ENCODE assay signal across 15 cellular contexts in genomic region chr15:98795980-98796379, GRCh38.
"Had no signal": no experiment of that assay in that cellular context is flagged by ENCODE, and none has a peak within 500 bp of the region (broad histone marks: within the 10 kb centered on the region; RNA-seq: fewer than 3 reads in every experiment).

No MANE protein-coding gene starts in this region.

- H3K36me3 ChIP-seq: neutrophil, right atrium auricular region, thoracic aorta had no signal

- H3K9me3 ChIP-seq: neutrophil, right atrium auricular region, thoracic aorta had no signal

- H3K4me3 Mint-ChIP-seq: activated CD4-positive, alpha-beta memory T cell treated with anti-CD3 and anti-CD28 coated beads, Interleukin-2, amount 10 ng/mL, durations not matched to agents 7 days and 5 days; activated CD4-positive, alpha-beta T cell treated with anti-CD3 and anti-CD28 coated beads for 36 hours; activated naive CD8-positive, alpha-beta T cell treated with anti-CD3 and anti-CD28 coated beads for 36 hours; stimulated activated naive CD8-positive, alpha-beta T cell treated with anti-CD3 and anti-CD28 coated beads, Interleukin-15, amount 100 ng/mL, for 72 hours had no signal

- H3K27ac ChIP-seq: epithelial cell of prostate, neutrophil, right atrium auricular region, skin epidermis, thoracic aorta had no signal

- H3K4me1 Mint-ChIP-seq: activated CD4-positive, alpha-beta memory T cell treated with anti-CD3 and anti-CD28 coated beads, Interleukin-2, amount 10 ng/mL, durations not matched to agents 7 days and 5 days had no signal

- H3K4me3 ChIP-seq: right atrium auricular region, skin epidermis, thoracic aorta had no signal

- H3K27ac Mint-ChIP-seq: activated CD4-positive, alpha-beta memory T cell treated with anti-CD3 and anti-CD28 coated beads, Interleukin-2, amount 10 ng/mL, durations not matched to agents 7 days and 5 days; activated CD4-positive, alpha-beta T cell treated with anti-CD3 and anti-CD28 coated beads for 36 hours; activated naive CD8-positive, alpha-beta T cell treated with anti-CD3 and anti-CD28 coated beads for 36 hours had no signal

- ATAC-seq: activated CD4-positive, alpha-beta T cell treated with anti-CD3 and anti-CD28 coated beads for 36 hours; stimulated activated naive CD8-positive, alpha-beta T cell treated with anti-CD3 and anti-CD28 coated beads, Interleukin-15, amount 100 ng/mL, for 72 hours had no signal

- H3K27me3 Mint-ChIP-seq: activated CD4-positive, alpha-beta T cell treated with anti-CD3 and anti-CD28 coated beads for 36 hours; activated naive CD8-positive, alpha-beta T cell treated with anti-CD3 and anti-CD28 coated beads for 36 hours; stimulated activated naive CD8-positive, alpha-beta T cell treated with anti-CD3 and anti-CD28 coated beads, Interleukin-15, amount 100 ng/mL, for 72 hours had no signal

- H3K36me3 Mint-ChIP-seq: activated naive CD8-positive, alpha-beta T cell treated with anti-CD3 and anti-CD28 coated beads for 36 hours had no signal

- H3K27me3 ChIP-seq: neutrophil, right atrium auricular region had no signal

- DNase-seq: activated CD4-positive, alpha-beta memory T cell treated with anti-CD3 and anti-CD28 coated beads, Interleukin-2, amount 10 ng/mL, durations not matched to agents 7 days and 5 days; activated CD4-positive, alpha-beta T cell treated with anti-CD3 and anti-CD28 coated beads for 36 hours; activated gamma-delta T cell treated with Interleukin-2 at 50 U/mL for 16 hours; activated naive CD8-positive, alpha-beta T cell treated with anti-CD3 and anti-CD28 coated beads for 36 hours; activated T-cell treated with anti-CD3 and anti-CD28 coated beads, Interleukin-2, amount 50 U/mL, for 48 hours; effector CD4-positive, alpha-beta T cell; hippocampal formation; kidney glomerular epithelial cell; stimulated activated CD4-positive, alpha-beta T cell treated with anti-CD3 and anti-CD28 coated beads, Interleukin-4, amount 100 ng/mL, for 4 hours; stimulated activated naive CD8-positive, alpha-beta T cell treated with anti-CD3 and anti-CD28 coated beads, Interleukin-15, amount 100 ng/mL, for 72 hours had no signal

- H3K9me3 Mint-ChIP-seq: activated CD4-positive, alpha-beta memory T cell treated with anti-CD3 and anti-CD28 coated beads, Interleukin-2, amount 10 ng/mL, durations not matched to agents 7 days and 5 days; activated naive CD8-positive, alpha-beta T cell treated with anti-CD3 and anti-CD28 coated beads for 36 hours; stimulated activated naive CD8-positive, alpha-beta T cell treated with anti-CD3 and anti-CD28 coated beads, Interleukin-15, amount 100 ng/mL, for 72 hours had no signal
